ENCODE assay signal across 39 cellular contexts in the genomic region with DNA sequence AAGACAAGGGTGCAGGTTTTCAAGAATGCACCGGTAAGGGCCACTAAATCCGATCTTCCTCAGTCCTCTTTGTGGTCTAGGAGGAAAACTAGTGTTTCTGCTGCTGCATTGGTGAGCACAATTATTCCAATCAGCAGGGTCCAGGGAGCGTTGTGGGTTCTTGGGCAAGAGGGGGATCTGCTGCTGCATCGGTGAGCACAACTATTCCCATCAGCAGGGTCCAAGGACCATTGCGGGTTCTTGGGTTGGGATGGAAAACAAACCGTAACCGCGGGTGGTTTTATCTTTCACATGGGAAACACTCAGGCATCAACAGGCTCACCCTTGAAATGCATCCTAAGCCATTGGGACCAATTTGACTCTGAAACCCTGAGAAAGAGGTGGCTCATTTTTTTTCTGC. TPM values are rescaled to one million over a fixed set of nuclear protein-coding genes. Genes with fewer than 3 reads are reported as not detected.
"Had no signal": no experiment of that assay in that cellular context is flagged by ENCODE, and none has a peak within 500 bp of the region (broad histone marks: within the 10 kb centered on the region; RNA-seq: fewer than 3 reads in every experiment).

No MANE protein-coding gene starts in this region.

- H3K27me3 ChIP-seq: MG63 had no signal

- H3K4me3 ChIP-seq: MG63 had no signal

- H3K9me3 ChIP-seq: MG63 had no signal

- DNase-seq: Karpas-422, Kasumi-1, MG63, MM.1S, MV-4-11, NCI-H1048, NCI-H1092, NCI-H1092 treated with DMSO at 0.1 percent for 48 hours, NCI-H1105, NCI-H1105 treated with DMSO at 0.1 percent for 48 hours, NCI-H1417, NCI-H1417 treated with DMSO at 0.1 percent for 48 hours, NCI-H1436, NCI-H1436 treated with DMSO at 0.1 percent for 48 hours, NCI-H146, NCI-H1694, NCI-H1694 treated with DMSO at 0.1 percent for 48 hours, NCI-H187, NCI-H187 treated with DMSO at 0.1 percent for 48 hours, NCI-H1930, NCI-H2029, NCI-H2029 treated with DMSO at 0.1 percent for 48 hours, NCI-H2081, NCI-H2081 treated with DMSO at 0.1 percent for 48 hours, NCI-H2107, NCI-H2171, NCI-H2171 treated with DMSO at 0.1 percent for 48 hours, NCI-H2227 treated with DMSO at 0.1 percent for 48 hours, NCI-H226, NCI-H345, NCI-H446, NCI-H446 treated with DMSO at 0.1 percent for 48 hours, NCI-H510A, NCI-H510A treated with DMSO at 0.1 percent for 48 hours, NCI-H524 had no signal

- H3K36me3 ChIP-seq: MG63 had no signal

RNA-seq across cellular contexts. Expression of gene PCP4L1, which starts 7.0 kb away (rescaled TPM):
- total RNA-seq: M059J, MCF 10A, NCI-H460 had no signal

RNA-seq across cellular contexts. Expression of gene NR1I3, which starts 13.6 kb away (rescaled TPM):
- total RNA-seq: LHCN-M2, M059J, MCF 10A, NCI-H460 had no signal

RNA-seq across cellular contexts. Expression of gene APOA2, which starts 28.2 kb away (rescaled TPM):
- total RNA-seq: LHCN-M2, M059J, MCF 10A, NCI-H460 had no signal

RNA-seq across cellular contexts. Expression of gene FCER1G, which starts 36.5 kb away (rescaled TPM):
- total RNA-seq: M059J, NCI-H460 had no signal
